In genomic region chr14:68794130-68794855, GRCh38 we compare ENCODE assay signal across 8 cellular contexts. TPM values are rescaled to one million over a fixed set of nuclear protein-coding genes. Genes with fewer than 3 reads are reported as not detected.
DNase-seq lines count a peak whose midpoint lies in the region; ATAC-seq, FAIRE-seq and TF ChIP-seq lines count a peak whose summit lies in the region.

No MANE protein-coding gene starts in this region.

- WGBS in pancreas, 2 donors: 0 to 1% methylated on average over 37 to 41 of the region's 41 CpGs
- WGBS in upper lobe of left lung, 2 donors: 0% methylated on average over 41 of the region's 41 CpGs

- H3K9me3 Mint-ChIP-seq in activated naive CD4-positive, alpha-beta T cell treated with anti-CD3 and anti-CD28 coated beads for 36 hours: peaks cover 6% of the 10 kb centered on the region

- H3K27ac Mint-ChIP-seq in activated naive CD4-positive, alpha-beta T cell treated with anti-CD3 and anti-CD28 coated beads for 36 hours: peak overlapping the region; percentile 100

- ATAC-seq in pancreas (peak; percentile 13 to 46 (median 36)), upper lobe of left lung (ENCODE audit: low FRiP score in 2 of 2) (peak; percentile 72 to 83), HG03159 (IDR thresholded peaks at IDR 0.05; ENCODE audit: unreplicated experiment) (no peak)

- no peaks in the 10 kb centered on the region for H3K27me3 ChIP-seq in pancreas
- H3K27me3 ChIP-seq in upper lobe of left lung: no peaks in the 10 kb centered on the region

- H3K9me3 ChIP-seq in pancreas (no peaks in the 10 kb centered on the region), upper lobe of left lung (no peaks in the 10 kb centered on the region)

- intact Hi-C loops in activated naive CD4-positive, alpha-beta T cell treated with anti-CD3 and anti-CD28 coated beads for 36 hours (cut with micrococcal nuclease): loop anchor here (2.0 to 10.0 kb wide), 4 partner anchors 183 to 1861 kb away; partner anchors contain the start of genes ACTN1 and SUSD6
- intact Hi-C loops in pancreas (cut with DNase I): no loop called here

- H3K36me3 Mint-ChIP-seq in activated naive CD4-positive, alpha-beta T cell treated with anti-CD3 and anti-CD28 coated beads for 36 hours (ENCODE audit: low read depth): peaks cover 37% of the 10 kb centered on the region

- TF ChIP-seq CTCF in pancreas (IDR thresholded peaks at IDR 0.05) (no peak), upper lobe of left lung (IDR thresholded peaks at IDR 0.05) (peak in 1 of 6 experiments; percentile 19)

- peak in 2 of 4 donors; percentile 92 to 93 for TF ChIP-seq EP300 in upper lobe of left lung (IDR thresholded peaks at IDR 0.05)

- peak overlapping the region; percentile 45 to 85 (median 74) for H3K4me3 ChIP-seq in pancreas
- peak overlapping the region; percentile 65 to 77 (median 74) for H3K4me3 ChIP-seq in upper lobe of left lung

- no peak for FAIRE-seq in pancreas (lab: Jason Lieb, UNC)

- H3K36me3 ChIP-seq in pancreas: peaks cover 0 to 18% (median 14%) of the 10 kb centered on the region in 3 donors
- peaks cover 9 to 23% (median 13%) of the 10 kb centered on the region in 4 donors for H3K36me3 ChIP-seq in upper lobe of left lung

- DNase-seq in NCI-H748 (lab: John Stamatoyannopoulos, UW; ENCODE audit: unreplicated experiment) (peak; percentile 32), NCI-H748 treated with DMSO at 0.1 percent for 48 hours (lab: John Stamatoyannopoulos, UW) (no peak), RPMI7951 (ENCODE audit: low read depth) (peak; percentile 88), glomerular visceral epithelial cell (ENCODE audit: extremely low spot score) (peak; percentile 93), pancreas (peak; percentile 85 to 90 (median 86)), upper lobe of left lung (peak; percentile 93 to 96)
- DNase-seq in activated naive CD4-positive, alpha-beta T cell treated with anti-CD3 and anti-CD28 coated beads for 36 hours: peak; percentile 87

- H3K27ac ChIP-seq in pancreas: peak overlapping the region; percentile 99 to 100 (median 99)
- peak overlapping the region; percentile 95 to 100 (median 99) for H3K27ac ChIP-seq in upper lobe of left lung

- TF ChIP-seq POLR2A in upper lobe of left lung (IDR thresholded peaks at IDR 0.05): peak in 3 of 4 donors; percentile 46 to 90 (median 54)

- CTCF ChIA-PET in activated naive CD4-positive, alpha-beta T cell treated with anti-CD3 and anti-CD28 coated beads for 36 hours (lab: Charles Lee): interaction anchor here (1.1 to 4.8 kb wide), 2 partner anchors 21 to 61 kb away, joined by 3 to 62 read pairs; no protein-coding TSS in a partner anchor

- peaks cover 40% of the 10 kb centered on the region for H3K4me1 Mint-ChIP-seq in activated naive CD4-positive, alpha-beta T cell treated with anti-CD3 and anti-CD28 coated beads for 36 hours (ENCODE audit: low read depth)

- no peaks in the 10 kb centered on the region for H3K27me3 Mint-ChIP-seq in activated naive CD4-positive, alpha-beta T cell treated with anti-CD3 and anti-CD28 coated beads for 36 hours (ENCODE audit: low read depth)

- H3K4me1 ChIP-seq in pancreas: peaks cover 0 to 4% (median 0%) of the 10 kb centered on the region in 3 donors
- peaks cover 8 to 30% (median 17%) of the 10 kb centered on the region in 4 donors for H3K4me1 ChIP-seq in upper lobe of left lung

- peak overlapping the region; percentile 90 for H3K4me3 Mint-ChIP-seq in activated naive CD4-positive, alpha-beta T cell treated with anti-CD3 and anti-CD28 coated beads for 36 hours

RNA-seq across cellular contexts. Expression of gene ZFP36L1, which starts 1.4 kb away (rescaled TPM):
- total RNA-seq in RPMI7951 (2014; rRNA removed; shearing (Covaris generic)): 85.8 and 126 TPM in 2 replicates
- total RNA-seq in activated naive CD4-positive, alpha-beta T cell treated with anti-CD3 and anti-CD28 coated beads for 36 hours: 10 to 100 TPM; 76.8 to 85.1 TPM
- total RNA-seq in pancreas: 100 to 1,000 TPM; 121 to 310 (median 212) TPM
- 100 to 1,000 TPM in 1 of 2 donors, 10 to 100 TPM in 1; 63.7 to 150 TPM for polyA plus RNA-seq in pancreas
- 100 to 1,000 TPM; 268 to 511 (median 385) TPM for total RNA-seq in upper lobe of left lung
